In genomic region chr12:53067993-53068770, GRCh38 we compare ENCODE assay signal across 16 cellular contexts. TPM values are rescaled to one million over a fixed set of nuclear protein-coding genes. Genes with fewer than 3 reads are reported as not detected.
DNase-seq lines count a peak whose midpoint lies in the region; ATAC-seq, FAIRE-seq and TF ChIP-seq lines count a peak whose summit lies in the region.
"Had no signal": no experiment of that assay in that cellular context is flagged by ENCODE, and none has a peak within 500 bp of the region (broad histone marks: within the 10 kb centered on the region; RNA-seq: fewer than 3 reads in every experiment).

No MANE protein-coding gene starts in this region.

- H3K23me2 ChIP-seq in H9 (ENCODE audit: insufficient read length, low read depth, low read length, poor library complexity, severe bottlenecking) = no peaks in the 10 kb centered on the region

- no peak overlapping the region for H3K56ac ChIP-seq in H9 (ENCODE audit: insufficient read length, low read depth, low read length)

- POLR2A ChIA-PET in OCI-LY7 (lab: Charles Lee) = interaction anchor here (0.5 to 1.0 kb wide), 2 partner anchors 34 to 200 kb away, joined by 3 read pairs; partner anchors contain the start of gene ESPL1

- no peaks in the 10 kb centered on the region for H4K20me1 ChIP-seq in H9 (ENCODE audit: control insufficient read depth, insufficient read depth, insufficient read length)
- no peaks in the 10 kb centered on the region for H4K20me1 ChIP-seq in OCI-LY7 (ENCODE audit: insufficient read depth, low read length)

- peak overlapping the region in 2 of 3 experiments; percentile 25 to 28; a peak in 2 of 7 replicates for H3K27ac Mint-ChIP-seq in H9
- peak overlapping the region; percentile 27 for H3K27ac Mint-ChIP-seq in activated naive CD8-positive, alpha-beta T cell treated with anti-CD3 and anti-CD28 coated beads for 36 hours
- peak overlapping the region; percentile 63 for H3K27ac Mint-ChIP-seq in stimulated activated naive B cell treated with anti-CD40 and anti-IgM and Interleukin-4, amounts not matched to agents 10 μg/mL and 1 μg/mL and 100 μg/mL, for 72 hours

- H2BK20ac ChIP-seq in H9 (ENCODE audit: low read depth, low read length, poor library complexity, severe bottlenecking) = no peak overlapping the region

- H3K4me2 ChIP-seq in H9 (ENCODE audit: insufficient read depth, insufficient read length, low read length) (no peak overlapping the region), OCI-LY7 (ENCODE audit: low read length) (no peak overlapping the region)

- H3K18ac ChIP-seq in H9 (ENCODE audit: insufficient read length, low read depth, low read length) = no peak overlapping the region

- H2BK5ac ChIP-seq in H9 (ENCODE audit: insufficient read length, low read length) = no peak overlapping the region

- no peak overlapping the region for H3K23ac ChIP-seq in H9 (ENCODE audit: insufficient read length, low read depth, low read length)

- H3K27me3 Mint-ChIP-seq in H9 (ENCODE audit: low read depth) = peaks cover 11% of the 10 kb centered on the region
- no peaks in the 10 kb centered on the region for H3K27me3 Mint-ChIP-seq in activated naive CD8-positive, alpha-beta T cell treated with anti-CD3 and anti-CD28 coated beads for 36 hours
- H3K27me3 Mint-ChIP-seq in stimulated activated naive B cell treated with anti-CD40 and anti-IgM and Interleukin-4, amounts not matched to agents 10 μg/mL and 1 μg/mL and 100 μg/mL, for 72 hours = no peaks in the 10 kb centered on the region

- H3K27ac ChIP-seq in H9 (ENCODE audit: insufficient read length, low read depth, low read length) = no peak overlapping the region
- no peak overlapping the region for H3K27ac ChIP-seq in kidney (ENCODE audit: low read depth in 2 of 2, low read length in 2 of 2)
- no peak overlapping the region for H3K27ac ChIP-seq in OCI-LY7 (ENCODE audit: low read depth, low read length, poor library complexity, severe bottlenecking)

- DNase-seq in H9 (no peak), kidney (peak; percentile 59), OCI-LY7 (ENCODE audit: low spot score) (no peak)
- no peak for DNase-seq in activated naive CD8-positive, alpha-beta T cell treated with anti-CD3 and anti-CD28 coated beads for 36 hours
- no peak for DNase-seq in stimulated activated naive B cell treated with anti-CD40 and anti-IgM and Interleukin-4, amounts not matched to agents 10 μg/mL and 1 μg/mL and 100 μg/mL, for 72 hours
- no peak for DNase-seq in activated CD4-positive, alpha-beta T cell treated with anti-CD3 and anti-CD28 coated beads for 48 hours
- DNase-seq: activated CD8-positive, alpha-beta memory T cell treated with anti-CD3 and anti-CD28 coated beads, Interleukin-2, amount 50 U/mL, for 48 hours; C1 segment of cervical spinal cord; dermis blood vessel endothelial cell; NCI-H187; NCI-H526 treated with DMSO at 0.1 percent for 48 hours had no signal

- H3K4me1 ChIP-seq in H9 (ENCODE audit: insufficient read depth, low read length) = peaks cover 3% of the 10 kb centered on the region; the same call in 1 of the 2 replicates
- peaks cover 0 to 27% of the 10 kb centered on the region in 2 donors for H3K4me1 ChIP-seq in kidney (ENCODE audit: control insufficient read depth in 1 of 2, insufficient read depth in 1 of 2, low read depth in 1 of 2, low read length in 2 of 2)
- no peaks in the 10 kb centered on the region for H3K4me1 ChIP-seq in OCI-LY7 (ENCODE audit: insufficient read depth, low read length, poor library complexity, severe bottlenecking)

- no peak overlapping the region for H4K5ac ChIP-seq in H9 (ENCODE audit: insufficient read length, low read depth, low read length)

- H3K4me1 Mint-ChIP-seq in H9 = peaks cover 46% of the 10 kb centered on the region in 2 experiments
- H3K4me1 Mint-ChIP-seq in activated naive CD8-positive, alpha-beta T cell treated with anti-CD3 and anti-CD28 coated beads for 36 hours = peaks cover 9% of the 10 kb centered on the region
- H3K4me1 Mint-ChIP-seq in stimulated activated naive B cell treated with anti-CD40 and anti-IgM and Interleukin-4, amounts not matched to agents 10 μg/mL and 1 μg/mL and 100 μg/mL, for 72 hours = peaks cover 22 to 32% of the 10 kb centered on the region in 2 donors

- no peaks in the 10 kb centered on the region for H3K79me2 ChIP-seq in H9 (ENCODE audit: insufficient read depth, low read length)
- no peaks in the 10 kb centered on the region for H3K79me2 ChIP-seq in OCI-LY7 (ENCODE audit: insufficient read depth, low read depth, low read length)

- no peak for ATAC-seq in stimulated activated naive B cell treated with anti-CD40 and anti-IgM and Interleukin-4, amounts not matched to agents 10 μg/mL and 1 μg/mL and 100 μg/mL, for 72 hours (replicated peaks)
- no peak for ATAC-seq in GM19324 (IDR thresholded peaks at IDR 0.05; ENCODE audit: low FRiP score, unreplicated experiment)
- ATAC-seq: Panc1 had no signal

- no peak overlapping the region for H2AK5ac ChIP-seq in H9 (ENCODE audit: insufficient read length, low read length)

- peaks cover 9 to 16% of the 10 kb centered on the region in 2 donors for H3K36me3 ChIP-seq in kidney (ENCODE audit: control insufficient read depth in 1 of 2, insufficient read depth in 2 of 2, low read length in 2 of 2)
- peaks cover 24% of the 10 kb centered on the region; the same call in 1 of the 2 replicates for H3K36me3 ChIP-seq in OCI-LY7 (ENCODE audit: insufficient read depth, low read length)

- no peak overlapping the region for H4K8ac ChIP-seq in H9 (replicated peaks; ENCODE audit: insufficient read length, low read depth, low read length)

- H3K4me3 Mint-ChIP-seq in H9 = no peak overlapping the region; a peak in 1 of 5 replicates
- no peak overlapping the region for H3K4me3 Mint-ChIP-seq in activated naive CD8-positive, alpha-beta T cell treated with anti-CD3 and anti-CD28 coated beads for 36 hours
- H3K4me3 Mint-ChIP-seq in stimulated activated naive B cell treated with anti-CD40 and anti-IgM and Interleukin-4, amounts not matched to agents 10 μg/mL and 1 μg/mL and 100 μg/mL, for 72 hours = no peak overlapping the region

- no peaks in the 10 kb centered on the region for H3K79me1 ChIP-seq in H9 (ENCODE audit: insufficient read depth, low read depth, low read length, poor library complexity, severe bottlenecking)

- TF ChIP-seq CTCF in H9 (conservative IDR thresholded peaks at IDR 0.05) = no peak
- no peak for TF ChIP-seq CTCF in kidney (IDR thresholded peaks at IDR 0.05; ENCODE audit: borderline replicate concordance, extremely low read depth, insufficient read depth)
- TF ChIP-seq CTCF in OCI-LY7 (conservative IDR thresholded peaks at IDR 0.05; ENCODE audit: low read length) = no peak

- peaks cover 2% of the 10 kb centered on the region; the same call in 1 of the 2 replicates for H3K27me3 ChIP-seq in H9 (ENCODE audit: insufficient read depth, low read length)

- BruUV-seq in OCI-LY7 (replicated peaks; lab: Mats Ljungman, UMichigan) = no TSS peak

- no peak overlapping the region for H4K91ac ChIP-seq in H9 (ENCODE audit: insufficient read length, low read depth, low read length)

- H2AFZ ChIP-seq in H9 (ENCODE audit: low read length) = no peak overlapping the region
- H2AFZ ChIP-seq in OCI-LY7 (ENCODE audit: low read length) = no peak overlapping the region

- no peaks in the 10 kb centered on the region for H3K9me2 ChIP-seq in OCI-LY7 (ENCODE audit: insufficient read depth, low read length)

- H2BK15ac ChIP-seq in H9 (ENCODE audit: low read depth, low read length) = no peak overlapping the region

- CTCF ChIA-PET in OCI-LY7 (lab: Charles Lee; ENCODE audit: unreplicated experiment) = interaction anchor here (0.7 kb wide), 1 partner anchor 192 kb away, joined by 3 read pairs; no protein-coding TSS in a partner anchor

- no peak for FAIRE-seq in kidney (lab: Jason Lieb, UNC)

- no peak overlapping the region; the same call in 1 of the 2 replicates for H3K14ac ChIP-seq in H9 (ENCODE audit: insufficient read depth, low read length)

- H3T11ph ChIP-seq in H9 (ENCODE audit: low read length) = no peak overlapping the region

- no peak overlapping the region for H3K4ac ChIP-seq in H9 (ENCODE audit: low read depth, low read length)

- peaks cover 3 to 15% (median 9%) of the 10 kb centered on the region in 3 experiments for H3K36me3 Mint-ChIP-seq in H9 (ENCODE audit: insufficient read depth in 1 of 3, low read depth in 3 of 3)
- H3K36me3 Mint-ChIP-seq in activated naive CD8-positive, alpha-beta T cell treated with anti-CD3 and anti-CD28 coated beads for 36 hours = peaks cover 22% of the 10 kb centered on the region
- peaks cover 46 to 82% of the 10 kb centered on the region in 2 donors for H3K36me3 Mint-ChIP-seq in stimulated activated naive B cell treated with anti-CD40 and anti-IgM and Interleukin-4, amounts not matched to agents 10 μg/mL and 1 μg/mL and 100 μg/mL, for 72 hours

- no CpG with 5 or more reads among the region's 13 CpGs for WGBS in H9 (ENCODE audit: extremely low coverage, insufficient read length, low lambda C conversion rate)

- H3K9me3 ChIP-seq in H9 (ENCODE audit: control insufficient read depth, low read depth, low read length) (no peaks in the 10 kb centered on the region), kidney (ENCODE audit: control insufficient read depth in 1 of 2, low read length in 2 of 2) (no peaks in the 10 kb centered on the region), OCI-LY7 (ENCODE audit: low read length) (no peaks in the 10 kb centered on the region)

- H2BK12ac ChIP-seq in H9 (ENCODE audit: insufficient read length, low read depth, low read length) = no peak overlapping the region

- intact Hi-C loops in kidney (cut with DNase I) = loop anchor here (10.0 kb wide), 1 partner anchor 127 kb away; no protein-coding TSS in a partner anchor
- intact Hi-C loops in OCI-LY7 (cut with micrococcal nuclease; ENCODE audit: unreplicated experiment) = no loop called here

- H3K9ac ChIP-seq in H9 (ENCODE audit: extremely low read depth, insufficient read length, low read length) (no peak overlapping the region), kidney (ENCODE audit: low read length in 2 of 2) (no peak overlapping the region)

- no peak overlapping the region for H2BK120ac ChIP-seq in H9 (ENCODE audit: low read depth, low read length, poor library complexity, severe bottlenecking)

- no peak overlapping the region for H3K4me3 ChIP-seq in kidney (ENCODE audit: low read length in 2 of 2)
- no peak overlapping the region for H3K4me3 ChIP-seq in OCI-LY7 (ENCODE audit: low read depth, low read length, poor library complexity, severe bottlenecking)

- H3K9me3 Mint-ChIP-seq in H9 = no peaks in the 10 kb centered on the region
- no peaks in the 10 kb centered on the region for H3K9me3 Mint-ChIP-seq in activated naive CD8-positive, alpha-beta T cell treated with anti-CD3 and anti-CD28 coated beads for 36 hours
- H3K9me3 Mint-ChIP-seq in stimulated activated naive B cell treated with anti-CD40 and anti-IgM and Interleukin-4, amounts not matched to agents 10 μg/mL and 1 μg/mL and 100 μg/mL, for 72 hours = no peaks in the 10 kb centered on the region

RNA-seq across cellular contexts. Expression of gene SPRYD3, which starts 11.0 kb away (rescaled TPM):
- total RNA-seq in H9 (2021) (5.8 and 6.5 TPM in 2 replicates), kidney (72.3 TPM), OCI-LY7 (2022) (17.2 and 20.5 TPM in 2 replicates)
- 10 to 100 TPM; 23.5 to 25.7 TPM for total RNA-seq in activated naive CD8-positive, alpha-beta T cell treated with anti-CD3 and anti-CD28 coated beads for 36 hours
- polyA plus RNA-seq in kidney (ENCODE audit: insufficient read depth, low read depth, low replicate concordance) = 40.0 TPM
- total RNA-seq in OCI-LY7 (2014; rRNA removed; shearing (Covaris generic)) = 7.3 and 10.9 TPM in 2 replicates

RNA-seq across cellular contexts. Expression of gene TNS2, which starts 18.3 kb away (rescaled TPM):
- total RNA-seq in H9 (2021) (3.6 and 4.5 TPM in 2 replicates), kidney (179 TPM), OCI-LY7 (2022) (1.3 and 1.6 TPM in 2 replicates)
- total RNA-seq in activated naive CD8-positive, alpha-beta T cell treated with anti-CD3 and anti-CD28 coated beads for 36 hours = 1 to 10 TPM; 1.5 to 2.6 TPM
- 90.1 TPM for polyA plus RNA-seq in kidney (ENCODE audit: insufficient read depth, low read depth, low replicate concordance)
- total RNA-seq in OCI-LY7 (2014; rRNA removed; shearing (Covaris generic)) = 0.25 TPM in 1 of 2 replicates, not detected in the other

RNA-seq across cellular contexts. Expression of gene IGFBP6, which starts 29.3 kb away (rescaled TPM):
- 4.2 and 5.7 TPM in 2 replicates for total RNA-seq in H9 (2021)
- total RNA-seq in activated naive CD8-positive, alpha-beta T cell treated with anti-CD3 and anti-CD28 coated beads for 36 hours = 1 to 10 TPM; 1.9 to 2.2 TPM
- total RNA-seq in kidney = 203 TPM
- 57.3 TPM for polyA plus RNA-seq in kidney (ENCODE audit: insufficient read depth, low read depth, low replicate concordance)
- not detected in 2 replicates for total RNA-seq in OCI-LY7 (2014; rRNA removed; shearing (Covaris generic))
- total RNA-seq in OCI-LY7 (2022) = 1.2 and 2.9 TPM in 2 replicates

RNA-seq across cellular contexts. Expression of gene SOAT2, which starts 35.1 kb away (rescaled TPM):
- total RNA-seq in H9 (2021) (not detected in 2 replicates), kidney (0.19 TPM), OCI-LY7 (2022) (1.2 and 1.8 TPM in 2 replicates)
- total RNA-seq in activated naive CD8-positive, alpha-beta T cell treated with anti-CD3 and anti-CD28 coated beads for 36 hours = 1 to 10 TPM; 3.1 to 3.8 TPM
- 0.26 TPM for polyA plus RNA-seq in kidney (ENCODE audit: insufficient read depth, low read depth, low replicate concordance)
- 0.06 and 0.08 TPM in 2 replicates for total RNA-seq in OCI-LY7 (2014; rRNA removed; shearing (Covaris generic))
- total RNA-seq: dermis blood vessel endothelial cell, HT1080, lung microvascular endothelial cell, MCF 10A had no signal

Comparison
In these comparisons a context has a peak if more than half of its experiments do, and no peak if none do; other contexts are left out.
1. RNA of gene TNS2, which starts 18.3 kb away (total RNA-seq): 179 TPM in kidney (single experiment); 3.6 to 4.5 TPM in H9, 1.5 to 2.6 TPM in activated naive CD8-positive, alpha-beta T cell treated with anti-CD3 and anti-CD28 coated beads for 36 hours and 0.25 to 1.6 TPM in OCI-LY7; every median in the first group is over 10 times any median in the second.
2. RNA of gene IGFBP6, which starts 29.3 kb away (total RNA-seq): 203 TPM in kidney (single experiment); 4.2 to 5.7 TPM in H9, 1.2 to 2.9 TPM in OCI-LY7 and 1.9 to 2.2 TPM in activated naive CD8-positive, alpha-beta T cell treated with anti-CD3 and anti-CD28 coated beads for 36 hours; every median in the first group is over 10 times any median in the second.
3. Peak in every context shown above with its lines, with median percentiles within 50 percentile points of each other: H3K27ac Mint-ChIP-seq.